Comparison of ENCODE assay signal across 1 cellular context in genomic region chr1:1777950-1778826, GRCh38.
TF ChIP-seq lines count a peak whose summit lies in the region.

A gene with protein sequence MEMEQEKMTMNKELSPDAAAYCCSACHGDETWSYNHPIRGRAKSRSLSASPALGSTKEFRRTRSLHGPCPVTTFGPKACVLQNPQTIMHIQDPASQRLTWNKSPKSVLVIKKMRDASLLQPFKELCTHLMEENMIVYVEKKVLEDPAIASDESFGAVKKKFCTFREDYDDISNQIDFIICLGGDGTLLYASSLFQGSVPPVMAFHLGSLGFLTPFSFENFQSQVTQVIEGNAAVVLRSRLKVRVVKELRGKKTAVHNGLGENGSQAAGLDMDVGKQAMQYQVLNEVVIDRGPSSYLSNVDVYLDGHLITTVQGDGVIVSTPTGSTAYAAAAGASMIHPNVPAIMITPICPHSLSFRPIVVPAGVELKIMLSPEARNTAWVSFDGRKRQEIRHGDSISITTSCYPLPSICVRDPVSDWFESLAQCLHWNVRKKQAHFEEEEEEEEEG (minus strand): TSS chr1:1778470. CDS start chr1:1765406, 13,064 bp downstream.

TF ChIP-seq in K562, 482 proteins besides CTCF, POLR2A, EP300 and RAD21 (continued from another document and continues in another):
- TF ChIP-seq KLF13 (tag; IDR thresholded peaks at IDR 0.05; ENCODE audit: borderline replicate concordance, low read depth): peak; percentile 68; the same call in 1 of the 2 replicates
- peak; percentile 40 for TF ChIP-seq CCNT2 (IDR thresholded peaks at IDR 0.05; ENCODE audit: borderline replicate concordance, extremely low read depth, insufficient read length, low read depth, low read length)
- TF ChIP-seq, protein P1, sequence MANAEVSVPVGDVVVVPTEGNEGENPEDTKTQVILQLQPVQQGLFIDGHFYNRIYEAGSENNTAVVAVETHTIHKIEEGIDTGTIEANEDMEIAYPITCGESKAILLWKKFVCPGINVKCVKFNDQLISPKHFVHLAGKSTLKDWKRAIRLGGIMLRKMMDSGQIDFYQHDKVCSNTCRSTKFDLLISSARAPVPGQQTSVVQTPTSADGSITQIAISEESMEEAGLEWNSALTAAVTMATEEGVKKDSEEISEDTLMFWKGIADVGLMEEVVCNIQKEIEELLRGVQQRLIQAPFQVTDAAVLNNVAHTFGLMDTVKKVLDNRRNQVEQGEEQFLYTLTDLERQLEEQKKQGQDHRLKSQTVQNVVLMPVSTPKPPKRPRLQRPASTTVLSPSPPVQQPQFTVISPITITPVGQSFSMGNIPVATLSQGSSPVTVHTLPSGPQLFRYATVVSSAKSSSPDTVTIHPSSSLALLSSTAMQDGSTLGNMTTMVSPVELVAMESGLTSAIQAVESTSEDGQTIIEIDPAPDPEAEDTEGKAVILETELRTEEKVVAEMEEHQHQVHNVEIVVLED (CRISPR knock-in tag; IDR thresholded peaks at IDR 0.05): peak; percentile 61
- TF ChIP-seq, protein P2, sequence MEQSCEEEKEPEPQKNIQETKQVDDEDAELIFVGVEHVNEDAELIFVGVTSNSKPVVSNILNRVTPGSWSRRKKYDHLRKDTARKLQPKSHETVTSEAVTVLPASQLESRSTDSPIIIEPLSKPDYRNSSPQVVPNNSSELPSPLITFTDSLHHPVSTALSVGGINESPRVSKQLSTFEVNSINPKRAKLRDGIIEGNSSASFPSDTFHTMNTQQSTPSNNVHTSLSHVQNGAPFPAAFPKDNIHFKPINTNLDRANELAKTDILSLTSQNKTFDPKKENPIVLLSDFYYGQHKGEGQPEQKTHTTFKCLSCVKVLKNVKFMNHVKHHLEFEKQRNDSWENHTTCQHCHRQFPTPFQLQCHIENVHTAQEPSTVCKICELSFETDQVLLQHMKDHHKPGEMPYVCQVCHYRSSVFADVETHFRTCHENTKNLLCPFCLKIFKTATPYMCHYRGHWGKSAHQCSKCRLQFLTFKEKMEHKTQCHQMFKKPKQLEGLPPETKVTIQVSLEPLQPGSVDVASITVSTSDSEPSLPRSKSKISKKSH (CRISPR knock-in tag; IDR thresholded peaks at IDR 0.05): no peak
- TF ChIP-seq NONO (IDR thresholded peaks at IDR 0.05; ENCODE audit: low read depth in 2 of 2, low read length in 1 of 2): peak; percentile 61 to 83; a peak in 2 of 4 replicates
- no peak for TF ChIP-seq CSDE1 (IDR thresholded peaks at IDR 0.05)
- TF ChIP-seq, protein P3, sequence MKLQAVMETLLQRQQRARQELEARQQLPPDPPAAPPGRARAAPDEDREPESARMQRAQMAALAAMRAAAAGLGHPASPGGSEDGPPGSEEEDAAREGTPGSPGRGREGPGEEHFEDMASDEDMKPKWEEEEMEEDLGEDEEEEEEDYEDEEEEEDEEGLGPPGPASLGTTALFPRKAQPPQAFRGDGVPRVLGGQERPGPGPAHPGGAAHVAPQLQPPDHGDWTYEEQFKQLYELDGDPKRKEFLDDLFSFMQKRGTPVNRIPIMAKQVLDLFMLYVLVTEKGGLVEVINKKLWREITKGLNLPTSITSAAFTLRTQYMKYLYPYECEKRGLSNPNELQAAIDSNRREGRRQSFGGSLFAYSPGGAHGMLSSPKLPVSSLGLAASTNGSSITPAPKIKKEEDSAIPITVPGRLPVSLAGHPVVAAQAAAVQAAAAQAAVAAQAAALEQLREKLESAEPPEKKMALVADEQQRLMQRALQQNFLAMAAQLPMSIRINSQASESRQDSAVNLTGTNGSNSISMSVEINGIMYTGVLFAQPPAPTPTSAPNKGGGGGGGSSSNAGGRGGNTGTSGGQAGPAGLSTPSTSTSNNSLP (IDR thresholded peaks at IDR 0.05; ENCODE audit: borderline replicate concordance, low read depth, low read length): no peak
- peak; percentile 83 for TF ChIP-seq POLR2G (IDR thresholded peaks at IDR 0.05; ENCODE audit: low read depth, low read length)
- TF ChIP-seq CEBPG (CRISPR knock-in tag; IDR thresholded peaks at IDR 0.05): peak; percentile 6; the same call in 1 of the 2 replicates
- TF ChIP-seq CEBPG (tag; conservative IDR thresholded peaks at IDR 0.05 in 1 of 2, IDR thresholded peaks at IDR 0.05 in 1 of 2): no peak
- TF ChIP-seq TEAD1 (CRISPR knock-in tag; IDR thresholded peaks at IDR 0.05): peak in 1 of 2 experiments; percentile 37; a peak in 1 of 4 replicates
- no peak for TF ChIP-seq NFRKB (IDR thresholded peaks at IDR 0.05; ENCODE audit: low read depth)
- TF ChIP-seq SMARCE1 (IDR thresholded peaks at IDR 0.05): no peak
- TF ChIP-seq E2F3 (CRISPR knock-in tag; IDR thresholded peaks at IDR 0.05): peak; percentile 86
- TF ChIP-seq CTBP1 (IDR thresholded peaks at IDR 0.05; ENCODE audit: borderline replicate concordance): peak; percentile 81; the same call in 1 of the 2 replicates
- peak; percentile 87 for TF ChIP-seq ZFX (CRISPR knock-in tag; IDR thresholded peaks at IDR 0.05)
- TF ChIP-seq FOSL1 (tag; conservative IDR thresholded peaks at IDR 0.05): peak; percentile 40; the same call in 1 of the 2 replicates
- peak; percentile 78 for TF ChIP-seq SAP30 (IDR thresholded peaks at IDR 0.05; ENCODE audit: borderline replicate concordance, insufficient read depth, low read depth, low read length, poor library complexity, severe bottlenecking)
- TF ChIP-seq SNIP1 (IDR thresholded peaks at IDR 0.05; ENCODE audit: low read depth): no peak
- 0 out of 2 replicates have a peak, but pooled peaks have one; percentile 27 for TF ChIP-seq PML (IDR thresholded peaks at IDR 0.05; ENCODE audit: low read length)
- peak in 1 of 2 experiments; percentile 74; a peak in 1 of 4 replicates for TF ChIP-seq FOXA3 (CRISPR knock-in tag; conservative IDR thresholded peaks at IDR 0.05 in 1 of 2, IDR thresholded peaks at IDR 0.05 in 1 of 2)
- peak; percentile 36; the same call in 1 of the 2 replicates for TF ChIP-seq KDM2B (CRISPR knock-in tag; IDR thresholded peaks at IDR 0.05)
- TF ChIP-seq CREB3L1 (IDR thresholded peaks at IDR 0.05; ENCODE audit: borderline replicate concordance, low read depth): peak; percentile 64; the same call in 1 of the 2 replicates
- TF ChIP-seq SAFB2 (IDR thresholded peaks at IDR 0.05; ENCODE audit: borderline replicate concordance, low read depth, low read length, severe bottlenecking): no peak
- TF ChIP-seq, protein P4, sequence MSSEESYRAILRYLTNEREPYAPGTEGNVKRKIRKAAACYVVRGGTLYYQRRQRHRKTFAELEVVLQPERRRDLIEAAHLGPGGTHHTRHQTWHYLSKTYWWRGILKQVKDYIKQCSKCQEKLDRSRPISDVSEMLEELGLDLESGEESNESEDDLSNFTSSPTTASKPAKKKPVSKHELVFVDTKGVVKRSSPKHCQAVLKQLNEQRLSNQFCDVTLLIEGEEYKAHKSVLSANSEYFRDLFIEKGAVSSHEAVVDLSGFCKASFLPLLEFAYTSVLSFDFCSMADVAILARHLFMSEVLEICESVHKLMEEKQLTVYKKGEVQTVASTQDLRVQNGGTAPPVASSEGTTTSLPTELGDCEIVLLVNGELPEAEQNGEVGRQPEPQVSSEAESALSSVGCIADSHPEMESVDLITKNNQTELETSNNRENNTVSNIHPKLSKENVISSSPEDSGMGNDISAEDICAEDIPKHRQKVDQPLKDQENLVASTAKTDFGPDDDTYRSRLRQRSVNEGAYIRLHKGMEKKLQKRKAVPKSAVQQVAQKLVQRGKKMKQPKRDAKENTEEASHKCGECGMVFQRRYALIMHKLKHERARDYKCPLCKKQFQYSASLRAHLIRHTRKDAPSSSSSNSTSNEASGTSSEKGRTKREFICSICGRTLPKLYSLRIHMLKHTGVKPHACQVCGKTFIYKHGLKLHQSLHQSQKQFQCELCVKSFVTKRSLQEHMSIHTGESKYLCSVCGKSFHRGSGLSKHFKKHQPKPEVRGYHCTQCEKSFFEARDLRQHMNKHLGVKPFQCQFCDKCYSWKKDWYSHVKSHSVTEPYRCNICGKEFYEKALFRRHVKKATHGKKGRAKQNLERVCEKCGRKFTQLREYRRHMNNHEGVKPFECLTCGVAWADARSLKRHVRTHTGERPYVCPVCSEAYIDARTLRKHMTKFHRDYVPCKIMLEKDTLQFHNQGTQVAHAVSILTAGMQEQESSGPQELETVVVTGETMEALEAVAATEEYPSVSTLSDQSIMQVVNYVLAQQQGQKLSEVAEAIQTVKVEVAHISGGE (CRISPR knock-in tag; IDR thresholded peaks at IDR 0.05): peak in 1 of 3 experiments; percentile 67; a peak in 1 of 6 replicates
- peak; percentile 11; the same call in 1 of the 2 replicates for TF ChIP-seq RREB1 (CRISPR knock-in tag; IDR thresholded peaks at IDR 0.05)
- TF ChIP-seq ERF (CRISPR knock-in tag; IDR thresholded peaks at IDR 0.05): peak; percentile 92
- TF ChIP-seq SIN3B (IDR thresholded peaks at IDR 0.05; ENCODE audit: low read depth): peak; percentile 76
- TF ChIP-seq SOX6 (IDR thresholded peaks at IDR 0.05): 0 out of 2 replicates have a peak, but pooled peaks have one; percentile 21
- no peak for TF ChIP-seq KDM5B (IDR thresholded peaks at IDR 0.05; ENCODE audit: insufficient replicate concordance, low read depth, low read length)
- no peak for TF ChIP-seq MCM3 (IDR thresholded peaks at IDR 0.05)
- peak in 1 of 2 experiments; percentile 6; a peak in 2 of 4 replicates for TF ChIP-seq MAZ (CRISPR knock-in tag; conservative IDR thresholded peaks at IDR 0.05 in 1 of 2, IDR thresholded peaks at IDR 0.05 in 1 of 2)
- peak; percentile 7; the same call in 1 of the 2 replicates for TF ChIP-seq EP400 (IDR thresholded peaks at IDR 0.05)
- peak; percentile 83 for TF ChIP-seq MYC (IDR thresholded peaks at IDR 0.05; ENCODE audit: low read depth, low read length)
- no peak for TF ChIP-seq MYC (CRISPR knock-in tag; IDR thresholded peaks at IDR 0.05; ENCODE audit: borderline replicate concordance, low read depth)
